11 cellular contexts compared by ENCODE assay signal in genomic region chr1:110477041-110477440, GRCh38. TPM values are rescaled to one million over a fixed set of nuclear protein-coding genes. Genes with fewer than 3 reads are reported as not detected.
DNase-seq lines count a peak whose midpoint lies in the region; ATAC-seq, FAIRE-seq and TF ChIP-seq lines count a peak whose summit lies in the region.
"Had no signal": no experiment of that assay in that cellular context is flagged by ENCODE, and none has a peak within 500 bp of the region (broad histone marks: within the 10 kb centered on the region; RNA-seq: fewer than 3 reads in every experiment).

No MANE protein-coding gene starts in this region.

- no peak overlapping the region for H3K27ac Mint-ChIP-seq in CD8-positive, alpha-beta T cell

- WGBS in small intestine, 3 donors = 27 to 69% (median 51%) methylated on average over 2 of the region's 2 CpGs

- H3K36me3 ChIP-seq in small intestine (ENCODE audit: control insufficient read depth in 2 of 2, insufficient read depth in 2 of 2, low read length in 2 of 2) (no peaks in the 10 kb centered on the region), tibial artery (no peaks in the 10 kb centered on the region)
- no peaks in the 10 kb centered on the region for H3K36me3 ChIP-seq in CD8-positive, alpha-beta T cell (ENCODE audit: insufficient read depth, low read length)

- H3K27me3 Mint-ChIP-seq in CD8-positive, alpha-beta T cell (ENCODE audit: low read depth) = peaks cover 5% of the 10 kb centered on the region

- no peaks in the 10 kb centered on the region for H3K36me3 Mint-ChIP-seq in CD8-positive, alpha-beta T cell

- H3K4me1 ChIP-seq in small intestine (ENCODE audit: control insufficient read depth in 2 of 2, insufficient read depth in 1 of 2, low read depth in 1 of 2, low read length in 1 of 2) (no peaks in the 10 kb centered on the region), tibial artery (no peaks in the 10 kb centered on the region)
- no peaks in the 10 kb centered on the region for H3K4me1 ChIP-seq in CD8-positive, alpha-beta T cell (ENCODE audit: insufficient read depth, low read length)

- H3K4me3 Mint-ChIP-seq in CD8-positive, alpha-beta T cell = no peak overlapping the region

- CTCF ChIA-PET in CD8-positive, alpha-beta T cell (lab: Charles Lee) = interaction anchor here (1.4 kb wide), 1 partner anchor 17 kb away, joined by 5 read pairs; no protein-coding TSS in a partner anchor

- no peaks in the 10 kb centered on the region for H3K9me3 Mint-ChIP-seq in CD8-positive, alpha-beta T cell

- POLR2A ChIA-PET in CD8-positive, alpha-beta T cell (lab: Charles Lee) = no interaction called here

- peak; percentile 31 for DNase-seq in H4 (ENCODE audit: low spot score)
- peak; percentile 80 for DNase-seq in RPMI7951 (ENCODE audit: low read depth)
- DNase-seq in fibroblast of peridontal ligament (ENCODE audit: extremely low read depth) = peak; percentile 39
- peak; percentile 93 for DNase-seq in small intestine
- DNase-seq in tibial artery = no peak
- no peak for DNase-seq in T-helper 2 cell
- DNase-seq in CD8-positive, alpha-beta T cell = no peak
- DNase-seq: NCI-H69 had no signal

- H3K27ac ChIP-seq in small intestine (ENCODE audit: low read depth in 1 of 2, low read length in 1 of 2) (peak overlapping the region; percentile 8 to 63), tibial artery (no peak overlapping the region)
- H3K27ac ChIP-seq in CD8-positive, alpha-beta T cell (ENCODE audit: low read depth, low read length) = no peak overlapping the region

- TF ChIP-seq CTCF in tibial artery (IDR thresholded peaks at IDR 0.05) = no peak
- TF ChIP-seq CTCF in CD8-positive, alpha-beta T cell (IDR thresholded peaks at IDR 0.05) = no peak

- no peak for FAIRE-seq in small intestine (lab: Jason Lieb, UNC)
- FAIRE-seq: colon, GM12891 had no signal

- no peaks in the 10 kb centered on the region for H3K9me3 ChIP-seq in small intestine (ENCODE audit: control insufficient read depth, low read depth)
- no peaks in the 10 kb centered on the region for H3K9me3 ChIP-seq in tibial artery
- H3K9me3 ChIP-seq in CD8-positive, alpha-beta T cell (ENCODE audit: low read length) = no peaks in the 10 kb centered on the region

- intact Hi-C loops in tibial artery (cut with DNase I; ENCODE audit: low total_unique reads) = no loop called here
- intact Hi-C loops in CD8-positive, alpha-beta T cell (cut with DNase I, micrococcal nuclease) = no loop called here

- no peak for ATAC-seq in CD8-positive, alpha-beta T cell

- H3K27me3 ChIP-seq in small intestine (ENCODE audit: control insufficient read depth in 2 of 2, insufficient read depth in 2 of 2, low read length in 2 of 2) = no peaks in the 10 kb centered on the region
- peaks cover 0 to 4% of the 10 kb centered on the region in 2 donors for H3K27me3 ChIP-seq in tibial artery
- H3K27me3 ChIP-seq in CD8-positive, alpha-beta T cell (ENCODE audit: insufficient read depth, low read length) = no peaks in the 10 kb centered on the region

- H3K4me1 Mint-ChIP-seq in CD8-positive, alpha-beta T cell (ENCODE audit: low read depth) = no peaks in the 10 kb centered on the region

- H3K4me3 ChIP-seq in small intestine (ENCODE audit: low read depth in 1 of 2, low read length in 2 of 2) (no peak overlapping the region), tibial artery (no peak overlapping the region)
- H3K4me3 ChIP-seq in CD8-positive, alpha-beta T cell (ENCODE audit: low read depth, low read length) = no peak overlapping the region

RNA-seq across cellular contexts. Expression of gene PROK1, which starts 26.1 kb away (rescaled TPM):
- total RNA-seq in H4 (2014; rRNA removed; shearing (Covaris generic)) = not detected in 2 replicates
- 0.24 and 0.39 TPM in 2 replicates for total RNA-seq in RPMI7951 (2014; rRNA removed; shearing (Covaris generic))
- polyA plus RNA-seq in small intestine = under 1 TPM in 1 of 3 donors, not detected in 2; 0.07 TPM
- not detected for total RNA-seq in CD8-positive, alpha-beta T cell
- total RNA-seq: urinary bladder had no signal

RNA-seq across cellular contexts. Expression of gene KCNA10, which starts 41.9 kb away (rescaled TPM):
- total RNA-seq in H4 (2014; rRNA removed; shearing (Covaris generic)) = not detected in 2 replicates
- not detected in 2 replicates for total RNA-seq in RPMI7951 (2014; rRNA removed; shearing (Covaris generic))
- polyA plus RNA-seq in small intestine = not detected
- total RNA-seq in CD8-positive, alpha-beta T cell = not detected
- total RNA-seq: urinary bladder had no signal
- polyA plus RNA-seq: urinary bladder had no signal

Comparison
In these comparisons a context has a peak if more than half of its experiments do, and no peak if none do; other contexts are left out.
1. DNase-seq: peak in H4 (single experiment), RPMI7951 (single experiment), fibroblast of peridontal ligament (single experiment) and small intestine (single experiment); none in tibial artery (0 of 2), T-helper 2 cell (0 of 5) and CD8-positive, alpha-beta T cell (0 of 7).
2. H3K27ac ChIP-seq: peak in small intestine (2 of 2); none in tibial artery (0 of 2) and CD8-positive, alpha-beta T cell (single experiment).